In genomic region chr2:10009811-10010781, GRCh38 we compare ENCODE assay signal across 11 cellular contexts. TPM values are rescaled to one million over a fixed set of nuclear protein-coding genes. Genes with fewer than 3 reads are reported as not detected.
DNase-seq lines count a peak whose midpoint lies in the region; ATAC-seq and TF ChIP-seq lines count a peak whose summit lies in the region.
"Had no signal": no experiment of that assay in that cellular context is flagged by ENCODE, and none has a peak within 500 bp of the region (broad histone marks: within the 10 kb centered on the region; RNA-seq: fewer than 3 reads in every experiment).

No MANE protein-coding gene starts in this region.

- H3K36me3 Mint-ChIP-seq in activated naive CD4-positive, alpha-beta T cell treated with anti-CD3 and anti-CD28 coated beads, Interleukin-2, amount 10 ng/mL, durations not matched to agents 7 days and 5 days = no peaks in the 10 kb centered on the region

- H3K4me1 Mint-ChIP-seq in activated naive CD4-positive, alpha-beta T cell treated with anti-CD3 and anti-CD28 coated beads, Interleukin-2, amount 10 ng/mL, durations not matched to agents 7 days and 5 days = no peaks in the 10 kb centered on the region

- peak overlapping the region; percentile 87 for H2AK9ac ChIP-seq in IMR-90 (replicated peaks; ENCODE audit: low read depth, low read length, poor library complexity)

- H3K9me3 Mint-ChIP-seq in activated naive CD4-positive, alpha-beta T cell treated with anti-CD3 and anti-CD28 coated beads, Interleukin-2, amount 10 ng/mL, durations not matched to agents 7 days and 5 days = no peaks in the 10 kb centered on the region
- H3K9me3 Mint-ChIP-seq: activated T-cell treated with anti-CD3 and anti-CD28 coated beads, Interleukin-2, amount 50 U/mL, for 72 hours had no signal

- no peak overlapping the region for H4K5ac ChIP-seq in IMR-90 (ENCODE audit: low read depth, low read length)

- H3K18ac ChIP-seq in IMR-90 (ENCODE audit: low read depth, low read length) = peak overlapping the region; percentile 26; the same call in 1 of the 2 replicates

- in situ Hi-C loops in IMR-90 (cut with MboI; ENCODE audit: low sequenced_read_pairs) (no loop called here), GM13977 (cut with MboI; ENCODE audit: low pct_unique_long_range_greater_than_20kb, low sequenced_read_pairs, unreplicated experiment) (no loop called here)

- no peak overlapping the region for H3K23ac ChIP-seq in IMR-90 (ENCODE audit: low read depth, low read length)

- no peak for TF ChIP-seq RAD21 in IMR-90 (IDR thresholded peaks at IDR 0.05; ENCODE audit: low read length)

- POLR2A ChIA-PET in IMR-90 (lab: Charles Lee; ENCODE audit: unreplicated experiment) = no interaction called here

- peak overlapping the region; percentile 95 for H2AK5ac ChIP-seq in IMR-90 (ENCODE audit: low read depth, low read length)

- H3K27ac ChIP-seq in IMR-90 (ENCODE audit: insufficient read depth, low read length) (peak overlapping the region; percentile 14; the same call in 1 of the 2 replicates), esophagus squamous epithelium (peak overlapping the region in 3 of 4 donors; percentile 1 to 73 (median 42)), tibial artery (peak overlapping the region; percentile 73 to 84)

- CTCF ChIA-PET in IMR-90 (lab: Yijun Ruan, JAX) = interaction anchor here (1.5 kb wide), 1 partner anchor 18 kb away, joined by 4 read pairs; no protein-coding TSS in a partner anchor
- CTCF ChIA-PET in activated naive CD4-positive, alpha-beta T cell treated with anti-CD3 and anti-CD28 coated beads, Interleukin-2, amount 10 ng/mL, durations not matched to agents 7 days and 5 days (lab: Charles Lee) = no interaction called here

- TF ChIP-seq POLR2A in IMR-90 (IDR thresholded peaks at IDR 0.05; ENCODE audit: low read depth, low read length) (no peak), esophagus squamous epithelium (IDR thresholded peaks at IDR 0.05) (no peak)

- peaks cover 10% of the 10 kb centered on the region for H3K9me1 ChIP-seq in IMR-90 (ENCODE audit: insufficient read depth, low read length)

- BruUV-seq in IMR-90 (replicated peaks; lab: Mats Ljungman, UMichigan) = no TSS peak

- H2BK15ac ChIP-seq in IMR-90 (ENCODE audit: low read depth, low read length) = peak overlapping the region; percentile 89

- peaks cover 28% of the 10 kb centered on the region for H3K4me1 ChIP-seq in IMR-90 (ENCODE audit: control insufficient read depth, insufficient read depth, low read length)
- peaks cover 10 to 46% (median 30%) of the 10 kb centered on the region in 3 donors for H3K4me1 ChIP-seq in esophagus squamous epithelium
- H3K4me1 ChIP-seq in tibial artery = peaks cover 3 to 48% (median 45%) of the 10 kb centered on the region in 4 donors

- no peak overlapping the region for H3K56ac ChIP-seq in IMR-90 (ENCODE audit: extremely low read depth, insufficient read depth, low read length)

- intact Hi-C loops in IMR-90 (cut with micrococcal nuclease) = no loop called here
- intact Hi-C loops in esophagus squamous epithelium (cut with DNase I) = no loop called here
- intact Hi-C loops in tibial artery (cut with DNase I; ENCODE audit: low total_unique reads) = loop anchor here (5.0 kb wide), 1 partner anchor 32 kb away; the partner anchor contains the start of gene KLF11

- peak overlapping the region; percentile 68; the same call in 1 of the 2 replicates for H3K14ac ChIP-seq in IMR-90 (replicated peaks; ENCODE audit: low read depth, low read length)

- H3K9me3 ChIP-seq in IMR-90 (ENCODE audit: control insufficient read depth, insufficient read depth, low read length) (no peaks in the 10 kb centered on the region), esophagus squamous epithelium (peaks cover 0 to 7% (median 0%) of the 10 kb centered on the region in 3 donors), tibial artery (no peaks in the 10 kb centered on the region)

- H3K4me3 Mint-ChIP-seq in activated naive CD4-positive, alpha-beta T cell treated with anti-CD3 and anti-CD28 coated beads, Interleukin-2, amount 10 ng/mL, durations not matched to agents 7 days and 5 days = no peak overlapping the region
- H3K4me3 Mint-ChIP-seq: activated T-cell treated with anti-CD3 and anti-CD28 coated beads, Interleukin-2, amount 50 U/mL, for 72 hours had no signal

- H4K91ac ChIP-seq in IMR-90 (ENCODE audit: insufficient read depth, low read depth, low read length) = peak overlapping the region; percentile 84

- peak overlapping the region; percentile 83 for H3K4ac ChIP-seq in IMR-90 (ENCODE audit: low read depth, low read length)

- H2BK5ac ChIP-seq in IMR-90 (ENCODE audit: low read depth, low read length, poor library complexity, severe bottlenecking) = peak overlapping the region; percentile 6

- dilution Hi-C loops in IMR-90 (cut with HindIII; ENCODE audit: low sequenced_read_pairs, unreplicated experiment) = no loop called here

- no peak for TF ChIP-seq CTCF in IMR-90 (conservative IDR thresholded peaks at IDR 0.05; ENCODE audit: low read depth, low read length)
- no peak for TF ChIP-seq CTCF in esophagus squamous epithelium (IDR thresholded peaks at IDR 0.05)
- TF ChIP-seq CTCF in tibial artery (IDR thresholded peaks at IDR 0.05) = no peak
- TF ChIP-seq CTCF in GM13977 (IDR thresholded peaks at IDR 0.05; ENCODE audit: extremely low read depth, insufficient read depth, missing control alignments) = no peak

- H3K36me3 ChIP-seq in IMR-90 (ENCODE audit: control insufficient read depth, insufficient read depth, low read length) (no peaks in the 10 kb centered on the region), esophagus squamous epithelium (no peaks in the 10 kb centered on the region), tibial artery (no peaks in the 10 kb centered on the region)

- H3K4me3 ChIP-seq in IMR-90 (ENCODE audit: insufficient read depth, low read depth, low read length) (no peak overlapping the region), esophagus squamous epithelium (no peak overlapping the region), tibial artery (no peak overlapping the region)

- DNase-seq in IMR-90 = peak; percentile 78
- no peak for DNase-seq in esophagus squamous epithelium (lab: John Stamatoyannopoulos, UW)
- peak; percentile 57 for DNase-seq in midbrain (lab: John Stamatoyannopoulos, UW)
- peak; percentile 68 to 92 for DNase-seq in tibial artery
- no peak for DNase-seq in cortex of kidney (lab: John Stamatoyannopoulos, UW)
- DNase-seq in SKM-1 treated with dmso at 0.1 percent for 144 hours (lab: John Stamatoyannopoulos, UW; ENCODE audit: unreplicated experiment) = no peak
- DNase-seq in activated naive CD4-positive, alpha-beta T cell treated with anti-CD3 and anti-CD28 coated beads, Interleukin-2, amount 10 ng/mL, durations not matched to agents 7 days and 5 days = no peak
- no peak for DNase-seq in GM13977 (ENCODE audit: low spot score)
- DNase-seq: activated T-cell treated with anti-CD3 and anti-CD28 coated beads, Interleukin-2, amount 50 U/mL, for 72 hours; GDM1; NCI-H748 treated with DMSO at 0.1 percent for 48 hours had no signal

- H3K27me3 ChIP-seq in IMR-90 (ENCODE audit: control insufficient read depth, insufficient read depth, low read length) (no peaks in the 10 kb centered on the region), esophagus squamous epithelium (no peaks in the 10 kb centered on the region), tibial artery (no peaks in the 10 kb centered on the region)

- H2BK20ac ChIP-seq in IMR-90 (ENCODE audit: low read depth, low read length) = peak overlapping the region; percentile 80

- 80% methylated on average over 17 of the region's 36 CpGs; no CpG with 5 or more reads in 1 of the 2 experiments for WGBS in IMR-90 (ENCODE audit: extremely low coverage in 2 of 2, insufficient read length in 1 of 2), 2 experiments
- WGBS in esophagus squamous epithelium, 2 donors = 74 to 77% methylated on average over 21 of the region's 36 CpGs

- H2AFZ ChIP-seq in IMR-90 (replicated peaks; ENCODE audit: low read length, poor library complexity) = peak overlapping the region; percentile 84

- H3K79me1 ChIP-seq in IMR-90 (ENCODE audit: low read depth in 1 of 2, low read length in 2 of 2) = no peaks in the 10 kb centered on the region

- peak; percentile 83 for ATAC-seq in IMR-90 (ENCODE audit: low read depth)
- ATAC-seq: activated T-cell treated with anti-CD3 and anti-CD28 coated beads, Interleukin-2, amount 50 U/mL, for 72 hours had no signal

- peak overlapping the region; percentile 35 to 75; a peak in 3 of 4 replicates for H4K8ac ChIP-seq in IMR-90 (ENCODE audit: low read depth in 2 of 2, low read length in 2 of 2)

- peak overlapping the region; percentile 45 for H3K4me2 ChIP-seq in IMR-90 (ENCODE audit: low read depth, low read length)

- H4K20me1 ChIP-seq in IMR-90 (ENCODE audit: insufficient read depth, low read length) = no peaks in the 10 kb centered on the region

- H2BK120ac ChIP-seq in IMR-90 (ENCODE audit: low read depth, low read length) = peak overlapping the region; percentile 88

- H3K27ac Mint-ChIP-seq in activated naive CD4-positive, alpha-beta T cell treated with anti-CD3 and anti-CD28 coated beads, Interleukin-2, amount 10 ng/mL, durations not matched to agents 7 days and 5 days = no peak overlapping the region
- H3K27ac Mint-ChIP-seq: activated T-cell treated with anti-CD3 and anti-CD28 coated beads, Interleukin-2, amount 50 U/mL, for 72 hours had no signal

- H3K27me3 Mint-ChIP-seq in activated naive CD4-positive, alpha-beta T cell treated with anti-CD3 and anti-CD28 coated beads, Interleukin-2, amount 10 ng/mL, durations not matched to agents 7 days and 5 days = peaks cover 45% of the 10 kb centered on the region

- no peak overlapping the region for H3K9ac ChIP-seq in IMR-90 (ENCODE audit: low read depth, low read length)

TF ChIP-seq in IMR-90, 13 proteins besides CTCF, POLR2A, EP300 and RAD21 (continues in another document):
- TF ChIP-seq CHD1 (IDR thresholded peaks at IDR 0.05; ENCODE audit: low read depth, low read length) (no peak), NFE2L2 (IDR thresholded peaks at IDR 0.05; ENCODE audit: low read depth, low read length) (no peak), SMC3 (IDR thresholded peaks at IDR 0.05; ENCODE audit: low read depth, low read length) (0 out of 2 replicates have a peak, but pooled peaks have one; percentile 4), CEBPB (IDR thresholded peaks at IDR 0.05; ENCODE audit: low read depth, low read length) (no peak), MXI1 (IDR thresholded peaks at IDR 0.05; ENCODE audit: borderline replicate concordance, low read depth, low read length) (no peak), MAFK (IDR thresholded peaks at IDR 0.05; ENCODE audit: low read depth, low read length) (no peak)

RNA-seq across cellular contexts. Expression of gene KLF11, which starts 33.3 kb away (rescaled TPM):
- total RNA-seq in IMR-90 (2012; rRNA removed) (2.0 and 2.2 TPM in 2 replicates), esophagus squamous epithelium (10 to 100 TPM in 2 of 4 donors, 1 to 10 TPM in 2; 2.2 to 13.2 (median 8.2) TPM)
- polyA plus RNA-seq in IMR-90 (2012; rRNA removed) = 2.4 and 2.5 TPM in 2 replicates
- 2.4 TPM in 2 replicates for polyA plus RNA-seq in IMR-90 (2012; cell fraction: cytosol; rRNA removed)
- polyA plus RNA-seq in IMR-90 (2012; cell fraction: nucleus; rRNA removed; ENCODE audit: low replicate concordance) = 2.3 and 3.4 TPM in 2 replicates

RNA-seq across cellular contexts. Expression of gene GRHL1, which starts 58.6 kb away (rescaled TPM):
- total RNA-seq in IMR-90 (2012; rRNA removed) (0.18 and 0.56 TPM in 2 replicates), esophagus squamous epithelium (100 to 1,000 TPM in 3 of 4 donors, 10 to 100 TPM in 1; 76.3 to 192 (median 115) TPM)
- polyA plus RNA-seq in IMR-90 (2012; rRNA removed) = 0.21 and 0.26 TPM in 2 replicates
- polyA plus RNA-seq in IMR-90 (2012; cell fraction: cytosol; rRNA removed) = 0.03 and 0.04 TPM in 2 replicates
- 0.29 and 1.5 TPM in 2 replicates for polyA plus RNA-seq in IMR-90 (2012; cell fraction: nucleus; rRNA removed; ENCODE audit: low replicate concordance)

Comparison
In these comparisons a context has a peak if more than half of its experiments do, and no peak if none do; other contexts are left out.
1. DNase-seq: peak in IMR-90 (single experiment), midbrain (single experiment) and tibial artery (2 of 2); none in esophagus squamous epithelium (single experiment), cortex of kidney (single experiment), SKM-1 treated with dmso at 0.1 percent for 144 hours (single experiment), activated naive CD4-positive, alpha-beta T cell treated with anti-CD3 and anti-CD28 coated beads, Interleukin-2, amount 10 ng/mL, durations not matched to agents 7 days and 5 days (single experiment) and GM13977 (single experiment).
2. H3K27ac ChIP-seq: peak in every context shown above with its lines; median percentile 78 in tibial artery; 42 in esophagus squamous epithelium; 14 in IMR-90.
3. RNA of gene GRHL1, which starts 58.6 kb away (total RNA-seq): 76.3 to 192 TPM in esophagus squamous epithelium; 0.18 to 0.56 TPM in IMR-90; every median in the first group is over 10 times any median in the second.